ENCODE assay signal across 14 cellular contexts in genomic region chr2:121902616-121903015, GRCh38.
DNase-seq lines count a peak whose midpoint lies in the region; ATAC-seq, FAIRE-seq and TF ChIP-seq lines count a peak whose summit lies in the region.
"Had no signal": no experiment of that assay in that cellular context is flagged by ENCODE, and none has a peak within 500 bp of the region (broad histone marks: within the 10 kb centered on the region; RNA-seq: fewer than 3 reads in every experiment).

No MANE protein-coding gene starts in this region.

- H3K4me1 ChIP-seq in HepG2 (ENCODE audit: insufficient read depth, low read length) (no peaks in the 10 kb centered on the region), foreskin keratinocyte (no peaks in the 10 kb centered on the region)
- H3K4me1 ChIP-seq: upper lobe of left lung had no signal

- BruUV-seq in HepG2 (replicated peaks; lab: Mats Ljungman, UMichigan), result no TSS peak

- TF ChIP-seq EP300 in HepG2 (IDR thresholded peaks at IDR 0.05; ENCODE audit: low read depth in 2 of 2, low read length in 2 of 2) (no peak), HepG2 (CRISPR knock-in tag; IDR thresholded peaks at IDR 0.05; ENCODE audit: borderline replicate concordance) (no peak)

- H3K4me3 Mint-ChIP-seq in stimulated activated naive CD8-positive, alpha-beta T cell treated with anti-CD3 and anti-CD28 coated beads, Interleukin-15, amount 100 ng/mL, for 72 hours, result peak overlapping the region; percentile 24 to 69
- peak overlapping the region; percentile 65 for H3K4me3 Mint-ChIP-seq in activated naive CD8-positive, alpha-beta T cell treated with anti-CD3 and anti-CD28 coated beads, Interleukin-2, amount 10 ng/mL, durations not matched to agents 7 days and 5 days

- no peaks in the 10 kb centered on the region for H3K36me3 ChIP-seq in HepG2 (replicated peaks in 1 of 2; ENCODE audit: control insufficient read depth in 1 of 2, insufficient read depth in 2 of 2, low read length in 2 of 2)
- H3K36me3 ChIP-seq: ovary, upper lobe of left lung had no signal

- ATAC-seq in stimulated activated naive CD8-positive, alpha-beta T cell treated with anti-CD3 and anti-CD28 coated beads, Interleukin-15, amount 100 ng/mL, for 72 hours, result peak; percentile 47
- no peak for ATAC-seq in stimulated activated naive CD8-positive, alpha-beta T cell treated with anti-CD3 and anti-CD28 coated beads, Interleukin-15, Interleukin-2, amounts not matched to agents 100 U/mL and 50 U/mL, for 24 hours
- ATAC-seq in activated naive CD8-positive, alpha-beta T cell treated with anti-CD3 and anti-CD28 coated beads, Interleukin-2, amount 10 ng/mL, durations not matched to agents 7 days and 5 days (ENCODE audit: low read depth), result no peak
- ATAC-seq in HepG2 (peak; percentile 9; the same call in 1 of the 3 replicates), foreskin keratinocyte (no peak)

- H3K36me3 Mint-ChIP-seq in activated naive CD8-positive, alpha-beta T cell treated with anti-CD3 and anti-CD28 coated beads, Interleukin-2, amount 10 ng/mL, durations not matched to agents 7 days and 5 days, result no peaks in the 10 kb centered on the region

- H3K27ac ChIP-seq in HepG2 (ENCODE audit: extremely low read length, insufficient read depth, low read length), result no peak overlapping the region
- no peak overlapping the region for H3K27ac ChIP-seq in foreskin keratinocyte
- H3K27ac ChIP-seq: RWPE1, upper lobe of left lung had no signal

- H3K4me3 ChIP-seq in HepG2 (replicated peaks in 1 of 3; ENCODE audit: insufficient read depth in 1 of 3, low read depth in 2 of 3, low read length in 3 of 3), result no peak overlapping the region
- H3K4me3 ChIP-seq: lung, ovary, upper lobe of left lung had no signal

- intact Hi-C loops in HepG2 (cut with micrococcal nuclease; ENCODE audit: unreplicated experiment), result no loop called here

- no peak for FAIRE-seq in HepG2 (lab: Jason Lieb, UNC)
- FAIRE-seq: colon had no signal

- H3K4me2 ChIP-seq in HepG2 (ENCODE audit: low read depth, low read length), result no peak overlapping the region

- 39% methylated on average over 13 of the region's 13 CpGs for WGBS in HepG2 (ENCODE audit: low lambda C conversion rate)

- no peak for TF ChIP-seq CTCF in HepG2 (CRISPR knock-in tag; IDR thresholded peaks at IDR 0.05)
- TF ChIP-seq CTCF in foreskin keratinocyte (conservative IDR thresholded peaks at IDR 0.05), result no peak

- H3K9me3 Mint-ChIP-seq in stimulated activated naive CD8-positive, alpha-beta T cell treated with anti-CD3 and anti-CD28 coated beads, Interleukin-15, amount 100 ng/mL, for 72 hours, result no peaks in the 10 kb centered on the region
- no peaks in the 10 kb centered on the region for H3K9me3 Mint-ChIP-seq in activated naive CD8-positive, alpha-beta T cell treated with anti-CD3 and anti-CD28 coated beads, Interleukin-2, amount 10 ng/mL, durations not matched to agents 7 days and 5 days

- TF ChIP-seq POLR2A in HepG2 (IDR thresholded peaks at IDR 0.05; ENCODE audit: insufficient read depth in 1 of 2, low read depth in 2 of 2, low read length in 2 of 2), result no peak

- H3K79me2 ChIP-seq in HepG2 (ENCODE audit: insufficient read depth, low read length), result no peaks in the 10 kb centered on the region

- in situ Hi-C loops in HepG2 (cut with HindIII; ENCODE audit: extremely low pct_ligation_motif_present, low pct_unique_long_range_greater_than_20kb), result no loop called here

- no peak overlapping the region for H2AFZ ChIP-seq in HepG2 (ENCODE audit: low read length)

- DNase-seq in stimulated activated naive CD8-positive, alpha-beta T cell treated with anti-CD3 and anti-CD28 coated beads, Interleukin-15, amount 100 ng/mL, for 72 hours, result no peak
- no peak for DNase-seq in stimulated activated naive CD8-positive, alpha-beta T cell treated with anti-CD3 and anti-CD28 coated beads, Interleukin-15, Interleukin-2, amounts not matched to agents 100 U/mL and 50 U/mL, for 24 hours
- no peak for DNase-seq in activated naive CD8-positive, alpha-beta T cell treated with anti-CD3 and anti-CD28 coated beads, Interleukin-2, amount 10 ng/mL, durations not matched to agents 7 days and 5 days
- no peak for DNase-seq in HepG2 (ENCODE audit: low spot score)
- DNase-seq in medulla oblongata (ENCODE audit: extremely low spot score), result no peak
- no peak for DNase-seq in foreskin keratinocyte
- DNase-seq in SIG-M5 (lab: John Stamatoyannopoulos, UW), result no peak
- DNase-seq in T1000 (lab: John Stamatoyannopoulos, UW), result no peak
- DNase-seq: NCI-H187 treated with DMSO at 0.1 percent for 48 hours had no signal

- POLR2A ChIA-PET in activated naive CD8-positive, alpha-beta T cell treated with anti-CD3 and anti-CD28 coated beads, Interleukin-2, amount 10 ng/mL, durations not matched to agents 7 days and 5 days (lab: Charles Lee), result no interaction called here
- POLR2A ChIA-PET in HepG2 (lab: Yijun Ruan, JAX), result no interaction called here

- H4K20me1 ChIP-seq in HepG2 (ENCODE audit: insufficient read depth, low read length), result no peaks in the 10 kb centered on the region

- no peaks in the 10 kb centered on the region for H3K4me1 Mint-ChIP-seq in stimulated activated naive CD8-positive, alpha-beta T cell treated with anti-CD3 and anti-CD28 coated beads, Interleukin-15, amount 100 ng/mL, for 72 hours
- peaks cover 5% of the 10 kb centered on the region for H3K4me1 Mint-ChIP-seq in activated naive CD8-positive, alpha-beta T cell treated with anti-CD3 and anti-CD28 coated beads, Interleukin-2, amount 10 ng/mL, durations not matched to agents 7 days and 5 days

- no peak for TF ChIP-seq RAD21 in HepG2 (CRISPR knock-in tag; IDR thresholded peaks at IDR 0.05)

- H3K27me3 ChIP-seq in HepG2 (ENCODE audit: control insufficient read depth in 1 of 2, insufficient read depth in 2 of 2, low read length in 2 of 2), result peaks cover 6 to 55% of the 10 kb centered on the region in 2 experiments
- peaks cover 4% of the 10 kb centered on the region for H3K27me3 ChIP-seq in foreskin keratinocyte
- H3K27me3 ChIP-seq: ovary, upper lobe of left lung had no signal

- peak overlapping the region in 1 of 2 donors; percentile 93 for H3K27ac Mint-ChIP-seq in stimulated activated naive CD8-positive, alpha-beta T cell treated with anti-CD3 and anti-CD28 coated beads, Interleukin-15, amount 100 ng/mL, for 72 hours
- H3K27ac Mint-ChIP-seq in activated naive CD8-positive, alpha-beta T cell treated with anti-CD3 and anti-CD28 coated beads, Interleukin-2, amount 10 ng/mL, durations not matched to agents 7 days and 5 days, result no peak overlapping the region

- H3K27me3 Mint-ChIP-seq in stimulated activated naive CD8-positive, alpha-beta T cell treated with anti-CD3 and anti-CD28 coated beads, Interleukin-15, amount 100 ng/mL, for 72 hours, result peaks cover 8% of the 10 kb centered on the region
- H3K27me3 Mint-ChIP-seq in activated naive CD8-positive, alpha-beta T cell treated with anti-CD3 and anti-CD28 coated beads, Interleukin-2, amount 10 ng/mL, durations not matched to agents 7 days and 5 days, result peaks cover 3% of the 10 kb centered on the region

- CTCF ChIA-PET in HepG2 (lab: Yijun Ruan, JAX; ENCODE audit: low intra/inter-chr PET ratio, low total read pairs), result no interaction called here

- H3K9ac ChIP-seq in HepG2 (ENCODE audit: insufficient read depth, low read depth, low read length), result no peak overlapping the region

- H3K9me3 ChIP-seq in HepG2 (ENCODE audit: low read length), result no peaks in the 10 kb centered on the region
- H3K9me3 ChIP-seq: ovary, upper lobe of left lung had no signal

TF ChIP-seq in HepG2, 621 proteins besides CTCF, POLR2A, EP300 and RAD21:
- TF ChIP-seq ZNF30 (CRISPR knock-in tag; IDR thresholded peaks at IDR 0.05) (no peak), CREBL2 (CRISPR knock-in tag; IDR thresholded peaks at IDR 0.05; ENCODE audit: borderline replicate concordance) (no peak)

Comparison
In these comparisons a context has a peak if more than half of its experiments do, and no peak if none do; other contexts are left out.
1. ATAC-seq: peak in stimulated activated naive CD8-positive, alpha-beta T cell treated with anti-CD3 and anti-CD28 coated beads, Interleukin-15, amount 100 ng/mL, for 72 hours (single experiment) and HepG2 (single experiment); none in stimulated activated naive CD8-positive, alpha-beta T cell treated with anti-CD3 and anti-CD28 coated beads, Interleukin-15, Interleukin-2, amounts not matched to agents 100 U/mL and 50 U/mL, for 24 hours (single experiment), activated naive CD8-positive, alpha-beta T cell treated with anti-CD3 and anti-CD28 coated beads, Interleukin-2, amount 10 ng/mL, durations not matched to agents 7 days and 5 days (single experiment) and foreskin keratinocyte (single experiment).